In genomic region chr7:142884285-142884637, GRCh38 we compare ENCODE assay signal across 20 cellular contexts. TPM values are rescaled to one million over a fixed set of nuclear protein-coding genes. Genes with fewer than 3 reads are reported as not detected.
DNase-seq lines count a peak whose midpoint lies in the region; ATAC-seq and TF ChIP-seq lines count a peak whose summit lies in the region.
"Had no signal": no experiment of that assay in that cellular context is flagged by ENCODE, and none has a peak within 500 bp of the region (broad histone marks: within the 10 kb centered on the region; RNA-seq: fewer than 3 reads in every experiment).

No MANE protein-coding gene starts in this region.

- peak overlapping the region; percentile 84; the same call in 1 of the 2 replicates for H3K27ac ChIP-seq in VCaP
- no peak overlapping the region for H3K27ac ChIP-seq in spleen
- H3K27ac ChIP-seq: A549 had no signal

- no peaks in the 10 kb centered on the region for H3K36me3 ChIP-seq in spleen

- TF ChIP-seq CTCF in GM12865 (IDR thresholded peaks at IDR 0.05; ENCODE audit: insufficient read depth, low read depth, low read length, missing control alignments) (no peak), VCaP (conservative IDR thresholded peaks at IDR 0.05) (no peak), spleen (IDR thresholded peaks at IDR 0.05 in 8 of 11, conservative IDR thresholded peaks at IDR 0.05 in 3 of 11) (no peak)

- intact Hi-C loops in spleen (cut with DNase I; ENCODE audit: low total_unique reads) (no loop called here), left ventricle myocardium superior (cut with micrococcal nuclease) (no loop called here)

- DNase-seq in GM12865 (ENCODE audit: low read depth), result peak; percentile 28
- peak; percentile 21 for DNase-seq in left lobe of liver (ENCODE audit: low spot score)
- peak; percentile 41 for DNase-seq in spleen
- DNase-seq in DMS153 treated with DMSO at 0.1 percent for 48 hours (lab: John Stamatoyannopoulos, UW; ENCODE audit: unreplicated experiment), result no peak
- no peak for DNase-seq in germinal center (ENCODE audit: low spot score)
- DNase-seq in left ventricle myocardium superior, result no peak
- DNase-seq in CD1c-positive myeloid dendritic cell (ENCODE audit: extremely low spot score), result no peak
- DNase-seq: DMS79, Kasumi-1, NCI-H1092 treated with DMSO at 0.1 percent for 48 hours, NCI-H2081, NCI-H2171 treated with DMSO at 0.1 percent for 48 hours, NCI-H446 treated with DMSO at 0.1 percent for 48 hours, Right ventricle myocardium superior had no signal

- no peak for ATAC-seq in left lobe of liver
- no peak for ATAC-seq in left ventricle myocardium superior
- ATAC-seq: A549; CD8-positive, alpha-beta T cell had no signal

- 59 to 81% (median 72%) methylated on average over 4 of the region's 4 CpGs for WGBS in spleen, 5 donors

- peaks cover 0 to 33% (median 0%) of the 10 kb centered on the region in 7 donors for H3K27me3 ChIP-seq in spleen (replicated peaks in 1 of 7)

- H3K4me1 ChIP-seq in spleen, result peaks cover 0 to 5% (median 0%) of the 10 kb centered on the region in 6 donors
- H3K4me1 ChIP-seq: A549 had no signal

- H3K4me3 ChIP-seq in GM12865 (ENCODE audit: low read depth, low read length) (no peak overlapping the region), spleen (no peak overlapping the region)
- H3K4me3 ChIP-seq: A549 had no signal

- no peak for TF ChIP-seq POLR2A in spleen (IDR thresholded peaks at IDR 0.05)

- no peaks in the 10 kb centered on the region for H3K9me3 ChIP-seq in spleen
- H3K9me3 ChIP-seq: A549 had no signal

RNA-seq across cellular contexts. Expression of gene TRPV6, which starts 1.3 kb away (rescaled TPM):
- total RNA-seq in left lobe of liver (0.53 TPM), spleen (under 1 TPM in 4 of 7 donors, not detected in 3; 0.06 to 0.32 (median 0.25) TPM), left ventricle myocardium superior (0.05 TPM)
- under 1 TPM; 0.05 to 0.26 (median 0.16) TPM for polyA plus RNA-seq in spleen
- total RNA-seq: CD8-positive, alpha-beta T cell; OCI-LY7; Right ventricle myocardium superior had no signal
- polyA plus RNA-seq: A549, BJ, IgD-negative memory B cell had no signal

RNA-seq across cellular contexts. Expression of gene EPHB6, which starts 29.4 kb away (rescaled TPM):
- total RNA-seq in left lobe of liver (5.1 TPM), spleen (10 to 100 TPM; 12.3 to 15.5 (median 13.9) TPM), left ventricle myocardium superior (3.9 TPM)
- 10 to 100 TPM; 11.3 to 28.8 (median 23.6) TPM for polyA plus RNA-seq in spleen

RNA-seq across cellular contexts. Expression of gene TRPV5, which starts 49.3 kb away (rescaled TPM):
- total RNA-seq in left lobe of liver (not detected), spleen (under 1 TPM in 1 of 7 donors, not detected in 6; 0.20 TPM), left ventricle myocardium superior (not detected)
- polyA plus RNA-seq in spleen, result under 1 TPM in 2 of 3 donors, not detected in 1; 0.02 to 0.03 TPM
- total RNA-seq: CD8-positive, alpha-beta T cell; Right ventricle myocardium superior had no signal
- polyA plus RNA-seq: A549, BJ, IgD-negative memory B cell had no signal

RNA-seq across cellular contexts. Expression of gene LLCFC1, which starts 55.0 kb away (rescaled TPM):
- total RNA-seq in left lobe of liver (not detected), spleen (not detected), left ventricle myocardium superior (not detected)
- under 1 TPM in 1 of 3 donors, not detected in 2; 0.18 TPM for polyA plus RNA-seq in spleen
- total RNA-seq: CD8-positive, alpha-beta T cell; OCI-LY7; Right ventricle myocardium superior had no signal
- polyA plus RNA-seq: A549, BJ, IgD-negative memory B cell had no signal

Comparison
In these comparisons a context has a peak if more than half of its experiments do, and no peak if none do; other contexts are left out.
1. DNase-seq: peak in GM12865 (single experiment), left lobe of liver (single experiment) and spleen (single experiment); none in DMS153 treated with DMSO at 0.1 percent for 48 hours (single experiment), germinal center (single experiment), left ventricle myocardium superior (single experiment) and CD1c-positive myeloid dendritic cell (single experiment).